2 cellular contexts compared by ENCODE assay signal in the genomic region with DNA sequence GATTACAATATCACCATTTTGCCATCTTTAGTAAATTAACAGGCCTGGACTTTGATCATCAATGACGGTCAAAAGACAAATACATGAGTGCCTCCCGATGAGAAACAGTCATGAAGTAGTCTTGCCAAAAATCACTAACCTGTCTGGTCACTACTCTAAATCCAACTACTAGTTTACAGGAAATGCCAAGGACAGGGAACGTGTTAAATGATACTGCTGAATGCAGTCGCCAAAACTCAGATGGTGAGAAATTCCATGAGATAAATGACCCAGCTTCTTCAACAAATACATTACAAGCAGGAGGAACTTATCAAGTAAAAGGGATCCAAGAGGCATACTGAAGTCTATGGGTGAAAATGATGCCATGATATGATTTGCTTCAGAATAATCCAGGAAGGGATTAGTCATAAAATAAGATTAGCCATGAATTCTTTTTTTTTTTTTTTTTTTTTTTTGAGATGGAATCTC.
TF ChIP-seq lines count a peak whose summit lies in the region.

No MANE protein-coding gene starts in this region.

TF ChIP-seq in A549, 52 proteins besides CTCF, POLR2A, EP300 and RAD21 (continued from another document):
- TF ChIP-seq HDAC2 (IDR thresholded peaks at IDR 0.05) (no peak), ZNF302 (CRISPR knock-in tag; IDR thresholded peaks at IDR 0.05) (no peak), EHF (CRISPR knock-in tag; IDR thresholded peaks at IDR 0.05) (no peak), ZFP36 (IDR thresholded peaks at IDR 0.05; ENCODE audit: borderline replicate concordance, partially characterized antibody) (no peak), HOXB13 (CRISPR knock-in tag; IDR thresholded peaks at IDR 0.05; ENCODE audit: low read depth) (no peak), PHF8 (IDR thresholded peaks at IDR 0.05; ENCODE audit: borderline replicate concordance, low read depth) (no peak), SMC3 (IDR thresholded peaks at IDR 0.05) (no peak), POLR2AphosphoS2 (conservative IDR thresholded peaks at IDR 0.05; ENCODE audit: low read length) (no peak), KDM5A (IDR thresholded peaks at IDR 0.05) (no peak), SREBF2 (IDR thresholded peaks at IDR 0.05) (no peak), RFX5 (IDR thresholded peaks at IDR 0.05) (no peak), HOXB5 (CRISPR knock-in tag; IDR thresholded peaks at IDR 0.05) (no peak), ZC3H11A (IDR thresholded peaks at IDR 0.05) (no peak), CEBPB (IDR thresholded peaks at IDR 0.05) (no peak), EHMT2 (IDR thresholded peaks at IDR 0.05; ENCODE audit: low read depth) (no peak), JUNB (IDR thresholded peaks at IDR 0.05) (no peak)
- TF ChIP-seq, protein P1, sequence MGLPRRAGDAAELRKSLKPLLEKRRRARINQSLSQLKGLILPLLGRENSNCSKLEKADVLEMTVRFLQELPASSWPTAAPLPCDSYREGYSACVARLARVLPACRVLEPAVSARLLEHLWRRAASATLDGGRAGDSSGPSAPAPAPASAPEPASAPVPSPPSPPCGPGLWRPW (IDR thresholded peaks at IDR 0.05): no peak
- TF ChIP-seq, protein P2, sequence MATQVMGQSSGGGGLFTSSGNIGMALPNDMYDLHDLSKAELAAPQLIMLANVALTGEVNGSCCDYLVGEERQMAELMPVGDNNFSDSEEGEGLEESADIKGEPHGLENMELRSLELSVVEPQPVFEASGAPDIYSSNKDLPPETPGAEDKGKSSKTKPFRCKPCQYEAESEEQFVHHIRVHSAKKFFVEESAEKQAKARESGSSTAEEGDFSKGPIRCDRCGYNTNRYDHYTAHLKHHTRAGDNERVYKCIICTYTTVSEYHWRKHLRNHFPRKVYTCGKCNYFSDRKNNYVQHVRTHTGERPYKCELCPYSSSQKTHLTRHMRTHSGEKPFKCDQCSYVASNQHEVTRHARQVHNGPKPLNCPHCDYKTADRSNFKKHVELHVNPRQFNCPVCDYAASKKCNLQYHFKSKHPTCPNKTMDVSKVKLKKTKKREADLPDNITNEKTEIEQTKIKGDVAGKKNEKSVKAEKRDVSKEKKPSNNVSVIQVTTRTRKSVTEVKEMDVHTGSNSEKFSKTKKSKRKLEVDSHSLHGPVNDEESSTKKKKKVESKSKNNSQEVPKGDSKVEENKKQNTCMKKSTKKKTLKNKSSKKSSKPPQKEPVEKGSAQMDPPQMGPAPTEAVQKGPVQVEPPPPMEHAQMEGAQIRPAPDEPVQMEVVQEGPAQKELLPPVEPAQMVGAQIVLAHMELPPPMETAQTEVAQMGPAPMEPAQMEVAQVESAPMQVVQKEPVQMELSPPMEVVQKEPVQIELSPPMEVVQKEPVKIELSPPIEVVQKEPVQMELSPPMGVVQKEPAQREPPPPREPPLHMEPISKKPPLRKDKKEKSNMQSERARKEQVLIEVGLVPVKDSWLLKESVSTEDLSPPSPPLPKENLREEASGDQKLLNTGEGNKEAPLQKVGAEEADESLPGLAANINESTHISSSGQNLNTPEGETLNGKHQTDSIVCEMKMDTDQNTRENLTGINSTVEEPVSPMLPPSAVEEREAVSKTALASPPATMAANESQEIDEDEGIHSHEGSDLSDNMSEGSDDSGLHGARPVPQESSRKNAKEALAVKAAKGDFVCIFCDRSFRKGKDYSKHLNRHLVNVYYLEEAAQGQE (IDR thresholded peaks at IDR 0.05): no peak
TF ChIP-seq in A549: peak in this region for 0.

TF ChIP-seq in Ishikawa, 13 proteins besides CTCF, POLR2A, EP300 and RAD21 (continued from another document):
- TF ChIP-seq, protein P3, sequence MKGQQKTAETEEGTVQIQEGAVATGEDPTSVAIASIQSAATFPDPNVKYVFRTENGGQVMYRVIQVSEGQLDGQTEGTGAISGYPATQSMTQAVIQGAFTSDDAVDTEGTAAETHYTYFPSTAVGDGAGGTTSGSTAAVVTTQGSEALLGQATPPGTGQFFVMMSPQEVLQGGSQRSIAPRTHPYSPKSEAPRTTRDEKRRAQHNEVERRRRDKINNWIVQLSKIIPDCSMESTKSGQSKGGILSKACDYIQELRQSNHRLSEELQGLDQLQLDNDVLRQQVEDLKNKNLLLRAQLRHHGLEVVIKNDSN (IDR thresholded peaks at IDR 0.05): no peak
- TF ChIP-seq EGR1 (IDR thresholded peaks at IDR 0.05): no peak
